In the genomic region with DNA sequence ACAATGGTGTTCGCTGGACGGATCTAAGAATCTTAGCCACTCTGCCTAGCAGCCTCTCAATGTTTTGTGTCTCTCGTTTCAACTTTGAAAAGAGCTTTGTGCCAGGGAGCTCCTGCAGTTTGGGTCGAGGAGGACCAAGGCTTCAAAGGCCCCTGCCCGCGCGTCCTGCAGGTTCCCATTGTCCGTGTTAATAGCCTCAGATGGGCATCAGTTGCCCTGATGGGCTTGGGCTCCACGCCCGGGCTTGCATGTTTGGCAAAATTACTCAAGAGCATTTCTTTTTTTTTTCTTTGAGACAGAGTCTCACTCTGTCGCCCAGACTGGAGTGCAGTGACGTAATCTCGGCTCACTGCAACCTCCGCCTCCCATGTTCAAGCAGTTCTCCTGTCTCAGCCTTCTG, we compare ENCODE assay signal across 30 cellular contexts.
"Had no signal": no experiment of that assay in that cellular context is flagged by ENCODE, and none has a peak within 500 bp of the region (broad histone marks: within the 10 kb centered on the region; RNA-seq: fewer than 3 reads in every experiment).

No MANE protein-coding gene starts in this region.

- H3K9ac ChIP-seq: neural progenitor cell had no signal

- H3K4me1 Mint-ChIP-seq: naive B cell; natural killer cell; nephron progenitor cell; neural progenitor cell; stimulated activated naive B cell treated with anti-CD40 and anti-IgM and Interleukin-4, amounts not matched to agents 10 μg/mL and 1 μg/mL and 100 μg/mL, for 72 hours had no signal

- H3K4me3 Mint-ChIP-seq: mesothelial cell of epicardium; naive B cell; natural killer cell; nephron progenitor cell; neural progenitor cell; stimulated activated naive B cell treated with anti-CD40 and anti-IgM and Interleukin-4, amounts not matched to agents 10 μg/mL and 1 μg/mL and 100 μg/mL, for 72 hours had no signal

- FAIRE-seq: keratinocyte had no signal

- H3K4me2 ChIP-seq: neural progenitor cell had no signal

- DNase-seq: hippocampal formation; kidney glomerular epithelial cell; left cardiac atrium; lower lobe of right lung; mesendoderm; naive B cell; natural killer cell; nephron progenitor cell; occipital lobe; ovary; right lobe of liver; stimulated activated CD4-positive, alpha-beta T cell treated with anti-CD3 and anti-CD28 coated beads, Interleukin-12 subunit alpha, Interleukin-12 subunit beta, amount 100 ng/mL, for 4 hours; stimulated activated CD4-positive, alpha-beta T cell treated with anti-CD3 and anti-CD28 coated beads, Interleukin-15, amount 100 ng/mL, for 24 hours; stimulated activated CD4-positive, alpha-beta T cell treated with anti-CD3 and anti-CD28 coated beads, Interleukin-2, amount 100 ng/mL, for 24 hours; stimulated activated CD4-positive, alpha-beta T cell treated with anti-CD3 and anti-CD28 coated beads, Interleukin-4, amount 100 ng/mL, for 1 hour; stimulated activated naive B cell treated with anti-CD40 and anti-IgM and Interleukin-4, amounts not matched to agents 10 μg/mL and 1 μg/mL and 100 μg/mL, for 72 hours; stimulated activated naive CD8-positive, alpha-beta T cell treated with anti-CD3 and anti-CD28 coated beads, Interleukin-15, Interleukin-2, amounts not matched to agents 100 U/mL and 50 U/mL, for 24 hours; stomach; testis; thyroid gland; transverse colon had no signal

- H3K27ac Mint-ChIP-seq: mesothelial cell of epicardium; natural killer cell; nephron progenitor cell; neural progenitor cell; progenitor cell of endocrine pancreas; stimulated activated naive B cell treated with anti-CD40 and anti-IgM and Interleukin-4, amounts not matched to agents 10 μg/mL and 1 μg/mL and 100 μg/mL, for 72 hours had no signal

- H2AFZ ChIP-seq: neural progenitor cell had no signal

- H3K4me3 ChIP-seq: lower lobe of right lung, neural progenitor cell, ovary, right atrium auricular region, right lobe of liver, skin epidermis, stomach, testis, thyroid gland, transverse colon, upper lobe of left lung had no signal

- H3K36me3 ChIP-seq: lower lobe of right lung, neural progenitor cell, neutrophil, ovary, right atrium auricular region, right lobe of liver, stomach, thyroid gland, transverse colon, upper lobe of left lung had no signal

- H3K9me3 Mint-ChIP-seq: natural killer cell had no signal

- H3K27me3 Mint-ChIP-seq: progenitor cell of endocrine pancreas had no signal

- ATAC-seq: left cardiac atrium; left lobe of liver; lower lobe of right lung; natural killer cell; right lobe of liver; stimulated activated naive B cell treated with anti-CD40 and anti-IgM and Interleukin-4, amounts not matched to agents 10 μg/mL and 1 μg/mL and 100 μg/mL, for 72 hours; stimulated activated naive CD8-positive, alpha-beta T cell treated with anti-CD3 and anti-CD28 coated beads, Interleukin-15, Interleukin-2, amounts not matched to agents 100 U/mL and 50 U/mL, for 24 hours had no signal

- H3K9me3 ChIP-seq: lower lobe of right lung, neutrophil, ovary, right atrium auricular region, right lobe of liver, testis, thyroid gland had no signal

- H3K27ac ChIP-seq: lower lobe of right lung, neural progenitor cell, neutrophil, ovary, right atrium auricular region, right lobe of liver, skin epidermis, stomach, testis, thyroid gland, transverse colon, upper lobe of left lung had no signal

- H3K36me3 Mint-ChIP-seq: natural killer cell had no signal

- H3K4me1 ChIP-seq: lower lobe of right lung, neural progenitor cell, right atrium auricular region, right lobe of liver, stomach, testis, thyroid gland, transverse colon, upper lobe of left lung had no signal

- H3K27me3 ChIP-seq: neural progenitor cell, neutrophil, ovary, right atrium auricular region, right lobe of liver, stomach, testis, thyroid gland, transverse colon, upper lobe of left lung had no signal
